22 cellular contexts compared by ENCODE assay signal in the genomic region with DNA sequence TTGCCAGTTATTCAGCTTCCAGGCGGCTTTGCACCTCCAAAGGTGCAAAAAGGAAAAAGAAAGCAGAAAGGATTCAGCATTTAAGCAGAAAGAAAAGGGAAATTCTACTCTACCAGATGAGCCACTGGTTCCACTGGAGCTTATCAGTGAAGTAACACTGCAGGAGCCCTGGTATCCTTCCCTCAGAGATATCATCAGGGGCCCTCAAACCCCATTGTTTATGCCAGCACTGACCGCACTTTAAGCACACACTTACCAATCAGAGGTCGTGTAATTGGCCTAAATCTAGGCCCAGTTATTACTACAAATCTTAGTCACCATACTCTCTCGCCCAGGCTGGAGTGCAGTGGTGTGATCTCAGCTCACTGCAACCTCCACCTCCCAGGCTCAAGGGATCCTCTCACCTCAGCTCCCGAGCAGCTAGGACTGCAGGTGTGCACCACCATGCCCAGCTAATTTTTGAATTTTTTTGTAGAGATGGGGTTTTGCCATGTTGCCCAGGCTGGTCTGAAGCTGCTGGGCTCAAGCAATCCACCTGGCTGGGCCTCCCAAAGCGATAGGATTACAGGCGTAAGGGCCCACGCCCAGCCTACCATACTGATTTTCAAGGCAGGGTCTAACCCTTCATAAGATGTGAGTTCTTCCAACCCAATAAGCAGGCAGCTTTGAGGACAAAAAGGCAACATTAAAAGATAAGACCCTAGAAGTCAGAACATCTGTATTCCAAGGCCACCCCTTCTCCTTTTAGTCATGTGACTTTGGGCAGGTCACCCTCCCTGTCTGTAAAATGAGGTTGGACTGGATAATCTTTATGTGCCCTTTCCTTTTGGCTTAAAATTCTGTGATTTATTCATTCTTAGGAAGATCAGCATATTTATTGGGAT.
DNase-seq lines count a peak whose midpoint lies in the region; ATAC-seq and TF ChIP-seq lines count a peak whose summit lies in the region.
"Had no signal": no experiment of that assay in that cellular context is flagged by ENCODE, and none has a peak within 500 bp of the region (broad histone marks: within the 10 kb centered on the region; RNA-seq: fewer than 3 reads in every experiment).

No MANE protein-coding gene starts in this region.

- no peak overlapping the region for H3K4me3 Mint-ChIP-seq in stimulated activated memory B cell treated with anti-CD40 and anti-IgM and Interleukin-4, amounts not matched to agents 10 μg/mL and 1 μg/mL and 100 μg/mL, for 72 hours
- H3K4me3 Mint-ChIP-seq: activated T-cell treated with anti-CD3 and anti-CD28 coated beads, Interleukin-2, amount 50 U/mL, for 24 hours; CD4-positive, CD25-positive, alpha-beta regulatory T cell; dendritic cell treated with granulocyte-macrophage colony-stimulating factor and Interleukin-4, amounts not matched to agents 40 ng/mL and 50 ng/mL, for 4 days; natural killer cell had no signal

- no peak for TF ChIP-seq POLR2A in uterus (IDR thresholded peaks at IDR 0.05)

- H3K27me3 ChIP-seq in right cardiac atrium (ENCODE audit: control insufficient read depth, insufficient read depth), result no peaks in the 10 kb centered on the region
- H3K27me3 ChIP-seq in parathyroid adenoma (ENCODE audit: control insufficient read depth, insufficient read depth, low read length), result no peaks in the 10 kb centered on the region
- H3K27me3 ChIP-seq in uterus, result no peaks in the 10 kb centered on the region
- H3K27me3 ChIP-seq: body of pancreas, spleen, thyroid gland had no signal

- H3K27me3 Mint-ChIP-seq in stimulated activated memory B cell treated with anti-CD40 and anti-IgM and Interleukin-4, amounts not matched to agents 10 μg/mL and 1 μg/mL and 100 μg/mL, for 72 hours, result no peaks in the 10 kb centered on the region
- H3K27me3 Mint-ChIP-seq: activated T-cell treated with anti-CD3 and anti-CD28 coated beads, Interleukin-2, amount 50 U/mL, for 24 hours; CD4-positive, CD25-positive, alpha-beta regulatory T cell had no signal

- no peak overlapping the region for H2AFZ ChIP-seq in parathyroid adenoma
- H2AFZ ChIP-seq: GM23248 had no signal

- ATAC-seq in right cardiac atrium (no peak), Right ventricle myocardium superior (ENCODE audit: poor library complexity) (no peak), GM18870 (IDR thresholded peaks at IDR 0.05; ENCODE audit: unreplicated experiment) (no peak)
- no peak for ATAC-seq in stimulated activated memory B cell treated with anti-CD40 and anti-IgM and Interleukin-4, amounts not matched to agents 10 μg/mL and 1 μg/mL and 100 μg/mL, for 72 hours
- ATAC-seq: body of pancreas, natural killer cell, SK-N-SH treated with all-trans-retinoic acid at 6 μM for 48 hours had no signal

- DNase-seq in right cardiac atrium (no peak), Right ventricle myocardium superior (no peak), coronary artery (ENCODE audit: low spot score) (peak; percentile 9), uterus (no peak), glomerular visceral epithelial cell (ENCODE audit: extremely low spot score) (no peak)
- DNase-seq: activated CD4-positive, alpha-beta T cell treated with anti-CD3 and anti-CD28 coated beads, Interleukin-2, amount 50 U/mL, for 1 hour; activated naive CD4-positive, alpha-beta T cell treated with anti-CD3 and anti-CD28 coated beads, Interleukin-2, amount 50 U/mL, for 16 hours; activated T-cell treated with anti-CD3 and anti-CD28 coated beads, Interleukin-2, amount 50 U/mL, for 24 hours; body of pancreas; CD4-positive, CD25-positive, alpha-beta regulatory T cell; DMS53; natural killer cell; NCI-H1694 treated with DMSO at 0.1 percent for 48 hours; spleen; thyroid gland had no signal

- H3K79me2 ChIP-seq in parathyroid adenoma, result no peaks in the 10 kb centered on the region

- H3K36me3 ChIP-seq in parathyroid adenoma (ENCODE audit: control insufficient read depth, insufficient read depth, low read length) (no peaks in the 10 kb centered on the region), uterus (no peaks in the 10 kb centered on the region)
- H3K36me3 ChIP-seq: thyroid gland had no signal

- H3K4me1 Mint-ChIP-seq in stimulated activated memory B cell treated with anti-CD40 and anti-IgM and Interleukin-4, amounts not matched to agents 10 μg/mL and 1 μg/mL and 100 μg/mL, for 72 hours, result peaks cover 16% of the 10 kb centered on the region
- H3K4me1 Mint-ChIP-seq: CD4-positive, CD25-positive, alpha-beta regulatory T cell had no signal

- no peak overlapping the region for H3K4me2 ChIP-seq in parathyroid adenoma (ENCODE audit: low read length)

- intact Hi-C loops in right cardiac atrium (cut with DNase I), result no loop called here
- intact Hi-C loops in Right ventricle myocardium superior (cut with DNase I), result no loop called here
- intact Hi-C loops in uterus (cut with DNase I; ENCODE audit: low total_unique reads), result no loop called here

- H3K9me3 ChIP-seq in right cardiac atrium (ENCODE audit: control insufficient read depth, low read length) (no peaks in the 10 kb centered on the region), parathyroid adenoma (ENCODE audit: control insufficient read depth, low read length) (no peaks in the 10 kb centered on the region), uterus (no peaks in the 10 kb centered on the region)
- H3K9me3 ChIP-seq: body of pancreas, spleen, thyroid gland had no signal

- H3K9me3 Mint-ChIP-seq in stimulated activated memory B cell treated with anti-CD40 and anti-IgM and Interleukin-4, amounts not matched to agents 10 μg/mL and 1 μg/mL and 100 μg/mL, for 72 hours, result no peaks in the 10 kb centered on the region
- H3K9me3 Mint-ChIP-seq: activated T-cell treated with anti-CD3 and anti-CD28 coated beads, Interleukin-2, amount 50 U/mL, for 24 hours; CD4-positive, CD25-positive, alpha-beta regulatory T cell; dendritic cell treated with granulocyte-macrophage colony-stimulating factor and Interleukin-4, amounts not matched to agents 40 ng/mL and 50 ng/mL, for 4 days; natural killer cell had no signal

- H3K9ac ChIP-seq in parathyroid adenoma, result no peak overlapping the region
- H3K9ac ChIP-seq: GM23248 had no signal

- TF ChIP-seq CTCF in coronary artery (IDR thresholded peaks at IDR 0.05), result no peak
- no peak for TF ChIP-seq CTCF in parathyroid adenoma (IDR thresholded peaks at IDR 0.05)
- TF ChIP-seq CTCF in uterus (IDR thresholded peaks at IDR 0.05), result no peak

- H3K4me3 ChIP-seq in right cardiac atrium (ENCODE audit: low read length), result no peak overlapping the region
- H3K4me3 ChIP-seq in coronary artery, result no peak overlapping the region
- H3K4me3 ChIP-seq in parathyroid adenoma (ENCODE audit: low read depth, low read length), result no peak overlapping the region
- H3K4me3 ChIP-seq in uterus, result no peak overlapping the region
- H3K4me3 ChIP-seq: body of pancreas, GM23248, lung, spleen, thyroid gland had no signal

- H3K27ac ChIP-seq in right cardiac atrium (ENCODE audit: low read length) (peak overlapping the region; percentile 20), coronary artery (peak overlapping the region in 1 of 2 donors; percentile 63), parathyroid adenoma (peak overlapping the region; percentile 24), uterus (peak overlapping the region; percentile 87 to 100)
- H3K27ac ChIP-seq: thyroid gland had no signal

- 86% methylated on average over 8 of the region's 8 CpGs for WGBS in right cardiac atrium

- H3K4me1 ChIP-seq in right cardiac atrium (ENCODE audit: control insufficient read depth, insufficient read depth, low read length), result peaks cover 33% of the 10 kb centered on the region
- peaks cover 36% of the 10 kb centered on the region for H3K4me1 ChIP-seq in parathyroid adenoma
- peaks cover 5 to 18% of the 10 kb centered on the region in 2 donors for H3K4me1 ChIP-seq in uterus

- H3K36me3 Mint-ChIP-seq in stimulated activated memory B cell treated with anti-CD40 and anti-IgM and Interleukin-4, amounts not matched to agents 10 μg/mL and 1 μg/mL and 100 μg/mL, for 72 hours, result peaks cover 24% of the 10 kb centered on the region

- H3K27ac Mint-ChIP-seq in stimulated activated memory B cell treated with anti-CD40 and anti-IgM and Interleukin-4, amounts not matched to agents 10 μg/mL and 1 μg/mL and 100 μg/mL, for 72 hours, result no peak overlapping the region
- H3K27ac Mint-ChIP-seq: activated T-cell treated with anti-CD3 and anti-CD28 coated beads, Interleukin-2, amount 50 U/mL, for 24 hours; CD4-positive, CD25-positive, alpha-beta regulatory T cell; dendritic cell treated with granulocyte-macrophage colony-stimulating factor and Interleukin-4, amounts not matched to agents 40 ng/mL and 50 ng/mL, for 4 days; natural killer cell had no signal
